In the genomic region with DNA sequence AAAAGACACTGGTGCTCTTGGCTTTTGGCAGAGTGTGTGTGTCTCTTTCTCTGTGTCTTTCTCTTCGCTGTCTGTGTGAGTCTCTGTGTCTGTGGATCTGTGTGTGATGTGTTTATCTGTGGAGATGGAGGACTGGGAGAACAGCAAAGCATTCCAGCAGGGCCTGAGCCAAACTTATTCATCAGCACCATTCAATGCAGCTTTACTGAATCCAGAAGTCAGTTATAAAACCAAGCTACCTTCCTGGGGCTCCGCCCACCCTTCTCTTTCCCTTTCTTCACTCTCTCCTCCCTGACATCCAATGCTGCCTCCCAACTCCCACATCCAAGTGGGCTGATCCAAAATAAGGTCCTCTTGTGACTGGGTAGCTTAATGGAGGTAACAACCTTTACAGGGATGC, we compare ENCODE assay signal across 1 cellular context.
TF ChIP-seq lines count a peak whose summit lies in the region.

No MANE protein-coding gene starts in this region.

TF ChIP-seq in WTC11, 78 proteins besides CTCF, POLR2A, EP300 and RAD21 (continued from another document):
- TF ChIP-seq, protein P1, sequence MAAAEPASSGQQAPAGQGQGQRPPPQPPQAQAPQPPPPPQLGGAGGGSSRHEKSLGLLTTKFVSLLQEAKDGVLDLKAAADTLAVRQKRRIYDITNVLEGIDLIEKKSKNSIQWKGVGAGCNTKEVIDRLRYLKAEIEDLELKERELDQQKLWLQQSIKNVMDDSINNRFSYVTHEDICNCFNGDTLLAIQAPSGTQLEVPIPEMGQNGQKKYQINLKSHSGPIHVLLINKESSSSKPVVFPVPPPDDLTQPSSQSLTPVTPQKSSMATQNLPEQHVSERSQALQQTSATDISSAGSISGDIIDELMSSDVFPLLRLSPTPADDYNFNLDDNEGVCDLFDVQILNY (CRISPR knock-in tag; IDR thresholded peaks at IDR 0.05), result no peak
- TF ChIP-seq HMGXB4 (CRISPR knock-in tag; IDR thresholded peaks at IDR 0.05) (no peak), ELF4 (CRISPR knock-in tag; IDR thresholded peaks at IDR 0.05; ENCODE audit: low read depth) (no peak), PRRX2 (CRISPR knock-in tag; IDR thresholded peaks at IDR 0.05) (no peak), CREB1 (CRISPR knock-in tag; IDR thresholded peaks at IDR 0.05) (no peak), RORB (CRISPR knock-in tag; IDR thresholded peaks at IDR 0.05) (no peak), NFYB (CRISPR knock-in tag; conservative IDR thresholded peaks at IDR 0.05; ENCODE audit: low read depth) (no peak), GRHL2 (CRISPR knock-in tag; IDR thresholded peaks at IDR 0.05; ENCODE audit: insufficient replicate concordance, severe bottlenecking) (no peak), SOX15 (CRISPR knock-in tag; IDR thresholded peaks at IDR 0.05) (no peak), NR3C1 (CRISPR knock-in tag; conservative IDR thresholded peaks at IDR 0.05; ENCODE audit: low read depth) (no peak), ZNF121 (CRISPR knock-in tag; IDR thresholded peaks at IDR 0.05) (no peak)
- TF ChIP-seq, protein P2, sequence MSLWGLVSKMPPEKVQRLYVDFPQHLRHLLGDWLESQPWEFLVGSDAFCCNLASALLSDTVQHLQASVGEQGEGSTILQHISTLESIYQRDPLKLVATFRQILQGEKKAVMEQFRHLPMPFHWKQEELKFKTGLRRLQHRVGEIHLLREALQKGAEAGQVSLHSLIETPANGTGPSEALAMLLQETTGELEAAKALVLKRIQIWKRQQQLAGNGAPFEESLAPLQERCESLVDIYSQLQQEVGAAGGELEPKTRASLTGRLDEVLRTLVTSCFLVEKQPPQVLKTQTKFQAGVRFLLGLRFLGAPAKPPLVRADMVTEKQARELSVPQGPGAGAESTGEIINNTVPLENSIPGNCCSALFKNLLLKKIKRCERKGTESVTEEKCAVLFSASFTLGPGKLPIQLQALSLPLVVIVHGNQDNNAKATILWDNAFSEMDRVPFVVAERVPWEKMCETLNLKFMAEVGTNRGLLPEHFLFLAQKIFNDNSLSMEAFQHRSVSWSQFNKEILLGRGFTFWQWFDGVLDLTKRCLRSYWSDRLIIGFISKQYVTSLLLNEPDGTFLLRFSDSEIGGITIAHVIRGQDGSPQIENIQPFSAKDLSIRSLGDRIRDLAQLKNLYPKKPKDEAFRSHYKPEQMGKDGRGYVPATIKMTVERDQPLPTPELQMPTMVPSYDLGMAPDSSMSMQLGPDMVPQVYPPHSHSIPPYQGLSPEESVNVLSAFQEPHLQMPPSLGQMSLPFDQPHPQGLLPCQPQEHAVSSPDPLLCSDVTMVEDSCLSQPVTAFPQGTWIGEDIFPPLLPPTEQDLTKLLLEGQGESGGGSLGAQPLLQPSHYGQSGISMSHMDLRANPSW (CRISPR knock-in tag; conservative IDR thresholded peaks at IDR 0.05; ENCODE audit: low read depth), result no peak
- TF ChIP-seq, protein P3, sequence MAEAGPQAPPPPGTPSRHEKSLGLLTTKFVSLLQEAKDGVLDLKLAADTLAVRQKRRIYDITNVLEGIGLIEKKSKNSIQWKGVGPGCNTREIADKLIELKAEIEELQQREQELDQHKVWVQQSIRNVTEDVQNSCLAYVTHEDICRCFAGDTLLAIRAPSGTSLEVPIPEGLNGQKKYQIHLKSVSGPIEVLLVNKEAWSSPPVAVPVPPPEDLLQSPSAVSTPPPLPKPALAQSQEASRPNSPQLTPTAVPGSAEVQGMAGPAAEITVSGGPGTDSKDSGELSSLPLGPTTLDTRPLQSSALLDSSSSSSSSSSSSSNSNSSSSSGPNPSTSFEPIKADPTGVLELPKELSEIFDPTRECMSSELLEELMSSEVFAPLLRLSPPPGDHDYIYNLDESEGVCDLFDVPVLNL (CRISPR knock-in tag; IDR thresholded peaks at IDR 0.05; ENCODE audit: borderline replicate concordance, low read depth), result no peak
- TF ChIP-seq, protein P4, sequence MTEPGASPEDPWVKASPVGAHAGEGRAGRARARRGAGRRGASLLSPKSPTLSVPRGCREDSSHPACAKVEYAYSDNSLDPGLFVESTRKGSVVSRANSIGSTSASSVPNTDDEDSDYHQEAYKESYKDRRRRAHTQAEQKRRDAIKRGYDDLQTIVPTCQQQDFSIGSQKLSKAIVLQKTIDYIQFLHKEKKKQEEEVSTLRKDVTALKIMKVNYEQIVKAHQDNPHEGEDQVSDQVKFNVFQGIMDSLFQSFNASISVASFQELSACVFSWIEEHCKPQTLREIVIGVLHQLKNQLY (CRISPR knock-in tag; IDR thresholded peaks at IDR 0.05), result no peak
